Comparison of ENCODE assay signal across 1 cellular context in genomic region chr16:53053967-53054669, GRCh38.
TF ChIP-seq lines count a peak whose summit lies in the region.

No MANE protein-coding gene starts in this region.

TF ChIP-seq in HepG2, 621 proteins besides CTCF, POLR2A, EP300 and RAD21 (continued from another document):
- TF ChIP-seq ZNF574 (CRISPR knock-in tag; IDR thresholded peaks at IDR 0.05) (no peak), ZKSCAN1 (IDR thresholded peaks at IDR 0.05; ENCODE audit: low read length) (peak; percentile 87), AHDC1 (CRISPR knock-in tag; IDR thresholded peaks at IDR 0.05; ENCODE audit: borderline replicate concordance) (peak; percentile 8; the same call in 1 of the 2 replicates), ZNF577 (CRISPR knock-in tag; IDR thresholded peaks at IDR 0.05; ENCODE audit: borderline replicate concordance, low read depth) (0 out of 2 replicates have a peak, but pooled peaks have one; percentile 16), SMAD9 (CRISPR knock-in tag; IDR thresholded peaks at IDR 0.05) (peak; percentile 48; the same call in 1 of the 2 replicates), ZNF850 (CRISPR knock-in tag; conservative IDR thresholded peaks at IDR 0.05) (0 out of 2 replicates have a peak, but pooled peaks have one; percentile 0), MAZ (IDR thresholded peaks at IDR 0.05; ENCODE audit: borderline replicate concordance, low read depth, low read length) (no peak), MAZ (CRISPR knock-in tag; IDR thresholded peaks at IDR 0.05; ENCODE audit: low read depth) (peak; percentile 57; the same call in 1 of the 2 replicates), NR2C2 (CRISPR knock-in tag; IDR thresholded peaks at IDR 0.05; ENCODE audit: borderline replicate concordance) (0 out of 2 replicates have a peak, but pooled peaks have one; percentile 3), SP4 (CRISPR knock-in tag; IDR thresholded peaks at IDR 0.05) (no peak), ZNF784 (CRISPR knock-in tag; IDR thresholded peaks at IDR 0.05; ENCODE audit: borderline replicate concordance) (0 out of 2 replicates have a peak, but pooled peaks have one; percentile 6), CHD4 (IDR thresholded peaks at IDR 0.05; ENCODE audit: borderline replicate concordance, low read length) (peak; percentile 88; the same call in 1 of the 2 replicates), ZNF281 (CRISPR knock-in tag; IDR thresholded peaks at IDR 0.05; ENCODE audit: borderline replicate concordance) (0 out of 2 replicates have a peak, but pooled peaks have one; percentile 36), ZNF839 (CRISPR knock-in tag; IDR thresholded peaks at IDR 0.05; ENCODE audit: borderline replicate concordance) (0 out of 2 replicates have a peak, but pooled peaks have one; percentile 26), RBM22 (optimal IDR thresholded peaks at IDR 0.05; ENCODE audit: low read length) (no peak)
